ENCODE assay signal across 17 cellular contexts in genomic region chr5:177557041-177557647, GRCh38. TPM values are rescaled to one million over a fixed set of nuclear protein-coding genes. Genes with fewer than 3 reads are reported as not detected.
DNase-seq lines count a peak whose midpoint lies in the region; ATAC-seq, FAIRE-seq and TF ChIP-seq lines count a peak whose summit lies in the region.
"Had no signal": no experiment of that assay in that cellular context is flagged by ENCODE, and none has a peak within 500 bp of the region (broad histone marks: within the 10 kb centered on the region; RNA-seq: fewer than 3 reads in every experiment).

No MANE protein-coding gene starts in this region.

- no peak overlapping the region for H3K9ac ChIP-seq in HepG2 (ENCODE audit: insufficient read depth, low read depth, low read length)

- POLR2A ChIA-PET in HepG2 (lab: Yijun Ruan, JAX), result no interaction called here
- POLR2A ChIA-PET in RWPE1 (lab: Yijun Ruan, JAX; ENCODE audit: low non-redundant PET), result no interaction called here

- H3K79me2 ChIP-seq in HepG2 (ENCODE audit: insufficient read depth, low read length), result peaks cover 25% of the 10 kb centered on the region

- H3K27me3 ChIP-seq in HepG2 (ENCODE audit: control insufficient read depth in 1 of 2, insufficient read depth in 2 of 2, low read length in 2 of 2), result no peaks in the 10 kb centered on the region
- no peaks in the 10 kb centered on the region for H3K27me3 ChIP-seq in right lobe of liver
- no peaks in the 10 kb centered on the region for H3K27me3 ChIP-seq in adrenal gland
- H3K27me3 ChIP-seq: dorsolateral prefrontal cortex had no signal

- H4K20me1 ChIP-seq in HepG2 (ENCODE audit: insufficient read depth, low read length), result peaks cover 7% of the 10 kb centered on the region; the same call in 1 of the 2 replicates

- H3K9me3 ChIP-seq in HepG2 (ENCODE audit: low read length), result peaks cover 9% of the 10 kb centered on the region
- no peaks in the 10 kb centered on the region for H3K9me3 ChIP-seq in right lobe of liver
- H3K9me3 ChIP-seq in adrenal gland (replicated peaks in 1 of 3), result no peaks in the 10 kb centered on the region

- ATAC-seq in HepG2 (peak; percentile 17), right lobe of liver (no peak), GM18909 (IDR thresholded peaks at IDR 0.05; ENCODE audit: poor library complexity, unreplicated experiment) (no peak)

- H3K4me1 ChIP-seq in HepG2 (ENCODE audit: insufficient read depth, low read length), result peaks cover 52% of the 10 kb centered on the region
- peaks cover 0 to 20% (median 4%) of the 10 kb centered on the region in 4 donors for H3K4me1 ChIP-seq in right lobe of liver
- H3K4me1 ChIP-seq in adrenal gland (replicated peaks in 1 of 2), result peaks cover 15 to 19% of the 10 kb centered on the region in 2 donors

- BruUV-seq in HepG2 (replicated peaks; lab: Mats Ljungman, UMichigan), result no TSS peak

- H3K4me3 ChIP-seq in HepG2 (replicated peaks in 1 of 3; ENCODE audit: insufficient read depth in 1 of 3, low read depth in 2 of 3, low read length in 3 of 3), result peak overlapping the region in 1 of 3 experiments; percentile 31; a peak in 2 of 6 replicates
- H3K4me3 ChIP-seq in right lobe of liver, result no peak overlapping the region
- no peak overlapping the region for H3K4me3 ChIP-seq in adrenal gland
- H3K4me3 ChIP-seq: dorsolateral prefrontal cortex had no signal

- CTCF ChIA-PET in HepG2 (lab: Yijun Ruan, JAX; ENCODE audit: low intra/inter-chr PET ratio, low total read pairs), result no interaction called here
- CTCF ChIA-PET in RWPE1 (lab: Yijun Ruan, JAX), result interaction anchor here (0.6 kb wide), 1 partner anchor 36 kb away, joined by 4 read pairs; no protein-coding TSS in a partner anchor

- in situ Hi-C loops in HepG2 (cut with HindIII; ENCODE audit: extremely low pct_ligation_motif_present, low pct_unique_long_range_greater_than_20kb), result no loop called here

- FAIRE-seq in HepG2 (lab: Jason Lieb, UNC), result peak; percentile 69

- H3K27ac ChIP-seq in HepG2 (ENCODE audit: extremely low read length, insufficient read depth, low read length), result peak overlapping the region; percentile 25
- no peak overlapping the region for H3K27ac ChIP-seq in right lobe of liver
- peak overlapping the region; percentile 56 for H3K27ac ChIP-seq in RWPE1
- peak overlapping the region; percentile 43 for H3K27ac ChIP-seq in epithelial cell of prostate
- no peak overlapping the region for H3K27ac ChIP-seq in adrenal gland
- H3K27ac ChIP-seq: dorsolateral prefrontal cortex, HL-60 had no signal

- peak overlapping the region; percentile 43 for H2AFZ ChIP-seq in HepG2 (ENCODE audit: low read length)

- no peak for TF ChIP-seq CTCF in HepG2 (CRISPR knock-in tag; IDR thresholded peaks at IDR 0.05)
- TF ChIP-seq CTCF in right lobe of liver (IDR thresholded peaks at IDR 0.05), result no peak
- TF ChIP-seq CTCF in RWPE1 (conservative IDR thresholded peaks at IDR 0.05; ENCODE audit: low read depth), result no peak
- TF ChIP-seq CTCF in adrenal gland (IDR thresholded peaks at IDR 0.05), result no peak

- peaks cover 3 to 5% of the 10 kb centered on the region in 2 experiments; a peak in 3 of 5 replicates for H3K36me3 ChIP-seq in HepG2 (replicated peaks in 1 of 2; ENCODE audit: control insufficient read depth in 1 of 2, insufficient read depth in 2 of 2, low read length in 2 of 2)
- no peaks in the 10 kb centered on the region for H3K36me3 ChIP-seq in right lobe of liver
- no peaks in the 10 kb centered on the region for H3K36me3 ChIP-seq in adrenal gland (replicated peaks in 1 of 2)

- TF ChIP-seq EP300 in HepG2 (IDR thresholded peaks at IDR 0.05; ENCODE audit: low read depth in 2 of 2, low read length in 2 of 2) (no peak), HepG2 (CRISPR knock-in tag; IDR thresholded peaks at IDR 0.05; ENCODE audit: borderline replicate concordance) (no peak)

- TF ChIP-seq POLR2A in HepG2 (IDR thresholded peaks at IDR 0.05; ENCODE audit: insufficient read depth in 1 of 2, low read depth in 2 of 2, low read length in 2 of 2), result no peak
- TF ChIP-seq POLR2A in right lobe of liver (IDR thresholded peaks at IDR 0.05), result no peak
- no peak for TF ChIP-seq POLR2A in adrenal gland (IDR thresholded peaks at IDR 0.05)

- WGBS in HepG2 (ENCODE audit: low lambda C conversion rate), result 8% methylated on average over 4 of the region's 4 CpGs
- 52% methylated on average over 3 of the region's 4 CpGs for WGBS in right lobe of liver (ENCODE audit: insufficient coverage, low coverage, low lambda C conversion rate, missing lambda C conversion rate)
- WGBS in adrenal gland, 4 donors, result 62 to 64% (median 62%) methylated on average over 4 of the region's 4 CpGs

- H3K4me2 ChIP-seq in HepG2 (ENCODE audit: low read depth, low read length), result peak overlapping the region; percentile 68

- no peak for TF ChIP-seq RAD21 in HepG2 (CRISPR knock-in tag; IDR thresholded peaks at IDR 0.05)

- intact Hi-C loops in HepG2 (cut with micrococcal nuclease; ENCODE audit: unreplicated experiment) (loop anchor here (2.0 kb wide), 1 partner anchor 32 kb away; no protein-coding TSS in a partner anchor), right lobe of liver (cut with DNase I) (no loop called here), adrenal gland (cut with DNase I) (no loop called here)

- DNase-seq in HepG2 (ENCODE audit: low spot score), result peak; percentile 45
- DNase-seq in right lobe of liver, result no peak
- DNase-seq in RWPE1 (ENCODE audit: low spot score), result no peak
- DNase-seq in epithelial cell of prostate (ENCODE audit: low read depth, low spot score), result no peak
- DNase-seq in foreskin melanocyte, result no peak
- DNase-seq in adrenal gland, result no peak
- no peak for DNase-seq in NCI-H2029 treated with DMSO at 0.1 percent for 48 hours (lab: John Stamatoyannopoulos, UW)
- DNase-seq: AML-193; amygdala; dorsolateral prefrontal cortex; NCI-H1417 treated with DMSO at 0.1 percent for 48 hours; nucleus accumbens; stimulated activated CD4-positive, alpha-beta T cell treated with anti-CD3 and anti-CD28 coated beads, Interleukin-1b, Interleukin-23, amount 100 ng/mL, for 48 hours; stimulated activated naive CD4-positive, alpha-beta T cell treated with Interleukin-2 at 50 U/mL for 16 hours; SW 1271 had no signal

RNA-seq across cellular contexts. Expression of gene FAM193B, which starts 2.8 kb away (rescaled TPM):
- total RNA-seq in HepG2 (2016; rRNA removed; fragmentation: Illumina TruSeq; extraction: Trizol), result 6.4 and 21.2 TPM in 2 replicates
- 25.5 and 27.8 TPM in 2 replicates for total RNA-seq in HepG2 (2016; cell fraction: cytosol; rRNA removed; fragmentation: Illumina TruSeq; extraction: Trizol; ENCODE audit: low read depth)
- total RNA-seq in HepG2 (2016; cell fraction: insoluble cytoplasmic fraction; rRNA removed; fragmentation: Illumina TruSeq; extraction: Trizol), result 7.4 and 21.9 TPM in 2 replicates
- total RNA-seq in HepG2 (2016; cell fraction: membrane; rRNA removed; fragmentation: Illumina TruSeq; extraction: Trizol), result 15.5 and 19.0 TPM in 2 replicates
- total RNA-seq in HepG2 (2016; cell fraction: nucleus; rRNA removed; fragmentation: Illumina TruSeq; extraction: Trizol), result 20.2 and 30.4 TPM in 2 replicates
- polyA plus RNA-seq in HepG2 (2011; rRNA removed), result 40.9 and 42.5 TPM in 2 replicates
- polyA plus RNA-seq in HepG2 (2011; cell fraction: cytosol; rRNA removed), result 9.5 and 15.2 TPM in 2 replicates
- 123 and 139 TPM in 2 replicates for polyA plus RNA-seq in HepG2 (2011; cell fraction: nucleus; rRNA removed)
- 23.0 and 27.4 TPM in 2 replicates for polyA plus RNA-seq in HepG2 (2012)
- polyA plus RNA-seq in HepG2 (2016; cell fraction: cytosol; fragmentation: Illumina TruSeq; extraction: Trizol; ENCODE audit: low read depth), result 5.1 and 5.6 TPM in 2 replicates
- polyA plus RNA-seq in HepG2 (2016; cell fraction: insoluble cytoplasmic fraction; fragmentation: Illumina TruSeq; extraction: Trizol; ENCODE audit: low read depth), result 11.6 and 13.7 TPM in 2 replicates
- polyA plus RNA-seq in HepG2 (2016; cell fraction: membrane; fragmentation: Illumina TruSeq; extraction: Trizol; ENCODE audit: low read depth), result 9.2 and 10.8 TPM in 2 replicates
- polyA plus RNA-seq in HepG2 (2016; cell fraction: nucleus; fragmentation: Illumina TruSeq; extraction: Trizol; ENCODE audit: insufficient read depth, low read depth), result 87.5 and 114 TPM in 2 replicates
- polyA minus RNA-seq in HepG2 (2011; rRNA and poly(A)+ RNA removed; ENCODE audit: low replicate concordance), result 19.8 and 23.5 TPM in 2 replicates
- polyA minus RNA-seq in HepG2 (2011; cell fraction: cytosol; rRNA and poly(A)+ RNA removed), result 8.1 and 15.7 TPM in 2 replicates
- 24.2 and 37.9 TPM in 2 replicates for polyA minus RNA-seq in HepG2 (2011; cell fraction: nucleus; rRNA and poly(A)+ RNA removed)
- total RNA-seq in right lobe of liver, result 10 to 100 TPM; 22.1 to 55.4 (median 39.2) TPM
- 100 to 1,000 TPM in 1 of 8 donors, 10 to 100 TPM in 7; 22.0 to 104 (median 44.0) TPM for total RNA-seq in adrenal gland
- 100 to 1,000 TPM in 2 of 3 donors, 10 to 100 TPM in 1; 18.4 to 851 (median 249) TPM for polyA plus RNA-seq in adrenal gland

RNA-seq across cellular contexts. Expression of gene TMED9, which starts 34.9 kb away (rescaled TPM):
- total RNA-seq in HepG2 (2016; rRNA removed; fragmentation: Illumina TruSeq; extraction: Trizol) (92.1 and 161 TPM in 2 replicates), right lobe of liver (100 to 1,000 TPM in 5 of 6 experiments, 10 to 100 TPM in 1; 81.8 to 149 (median 133) TPM), adrenal gland (100 to 1,000 TPM in 7 of 8 donors, 10 to 100 TPM in 1; 67.6 to 265 (median 144) TPM)
- 17.9 and 19.9 TPM in 2 replicates for total RNA-seq in HepG2 (2016; cell fraction: cytosol; rRNA removed; fragmentation: Illumina TruSeq; extraction: Trizol; ENCODE audit: low read depth)
- total RNA-seq in HepG2 (2016; cell fraction: insoluble cytoplasmic fraction; rRNA removed; fragmentation: Illumina TruSeq; extraction: Trizol), result 95.3 and 167 TPM in 2 replicates
- 31.2 and 33.3 TPM in 2 replicates for total RNA-seq in HepG2 (2016; cell fraction: membrane; rRNA removed; fragmentation: Illumina TruSeq; extraction: Trizol)
- 146 and 166 TPM in 2 replicates for total RNA-seq in HepG2 (2016; cell fraction: nucleus; rRNA removed; fragmentation: Illumina TruSeq; extraction: Trizol)
- polyA plus RNA-seq in HepG2 (2011; rRNA removed) (336 and 350 TPM in 2 replicates), adrenal gland (100 to 1,000 TPM; 105 to 125 (median 113) TPM)
- polyA plus RNA-seq in HepG2 (2011; cell fraction: cytosol; rRNA removed), result 325 and 399 TPM in 2 replicates
- polyA plus RNA-seq in HepG2 (2011; cell fraction: nucleus; rRNA removed), result 117 and 142 TPM in 2 replicates
- polyA plus RNA-seq in HepG2 (2012), result 178 and 218 TPM in 2 replicates
- 22.9 and 25.6 TPM in 2 replicates for polyA plus RNA-seq in HepG2 (2016; cell fraction: cytosol; fragmentation: Illumina TruSeq; extraction: Trizol; ENCODE audit: low read depth)
- 127 and 128 TPM in 2 replicates for polyA plus RNA-seq in HepG2 (2016; cell fraction: insoluble cytoplasmic fraction; fragmentation: Illumina TruSeq; extraction: Trizol; ENCODE audit: low read depth)
- 35.4 and 42.5 TPM in 2 replicates for polyA plus RNA-seq in HepG2 (2016; cell fraction: membrane; fragmentation: Illumina TruSeq; extraction: Trizol; ENCODE audit: low read depth)
- polyA plus RNA-seq in HepG2 (2016; cell fraction: nucleus; fragmentation: Illumina TruSeq; extraction: Trizol; ENCODE audit: insufficient read depth, low read depth), result 348 and 359 TPM in 2 replicates
- 179 and 310 TPM in 2 replicates for polyA minus RNA-seq in HepG2 (2011; rRNA and poly(A)+ RNA removed; ENCODE audit: low replicate concordance)
- polyA minus RNA-seq in HepG2 (2011; cell fraction: cytosol; rRNA and poly(A)+ RNA removed), result 92.6 and 98.1 TPM in 2 replicates
- polyA minus RNA-seq in HepG2 (2011; cell fraction: nucleus; rRNA and poly(A)+ RNA removed), result 66.8 and 67.1 TPM in 2 replicates

RNA-seq across cellular contexts. Expression of gene DDX41, which starts 40.4 kb away (rescaled TPM):
- 62.8 and 83.0 TPM in 2 replicates for total RNA-seq in HepG2 (2016; rRNA removed; fragmentation: Illumina TruSeq; extraction: Trizol)
- total RNA-seq in HepG2 (2016; cell fraction: cytosol; rRNA removed; fragmentation: Illumina TruSeq; extraction: Trizol; ENCODE audit: low read depth), result 9.4 and 10.4 TPM in 2 replicates
- 68.8 and 106 TPM in 2 replicates for total RNA-seq in HepG2 (2016; cell fraction: insoluble cytoplasmic fraction; rRNA removed; fragmentation: Illumina TruSeq; extraction: Trizol)
- total RNA-seq in HepG2 (2016; cell fraction: membrane; rRNA removed; fragmentation: Illumina TruSeq; extraction: Trizol), result 20.1 and 24.5 TPM in 2 replicates
- 56.7 and 63.3 TPM in 2 replicates for total RNA-seq in HepG2 (2016; cell fraction: nucleus; rRNA removed; fragmentation: Illumina TruSeq; extraction: Trizol)
- 99.5 and 105 TPM in 2 replicates for polyA plus RNA-seq in HepG2 (2011; rRNA removed)
- polyA plus RNA-seq in HepG2 (2011; cell fraction: cytosol; rRNA removed), result 84.0 and 131 TPM in 2 replicates
- polyA plus RNA-seq in HepG2 (2011; cell fraction: nucleus; rRNA removed), result 340 and 476 TPM in 2 replicates
- 39.9 and 70.4 TPM in 2 replicates for polyA plus RNA-seq in HepG2 (2012)
- polyA plus RNA-seq in HepG2 (2016; cell fraction: cytosol; fragmentation: Illumina TruSeq; extraction: Trizol; ENCODE audit: low read depth), result 12.3 and 13.1 TPM in 2 replicates
- polyA plus RNA-seq in HepG2 (2016; cell fraction: insoluble cytoplasmic fraction; fragmentation: Illumina TruSeq; extraction: Trizol; ENCODE audit: low read depth), result 84.7 and 86.0 TPM in 2 replicates
- polyA plus RNA-seq in HepG2 (2016; cell fraction: membrane; fragmentation: Illumina TruSeq; extraction: Trizol; ENCODE audit: low read depth), result 20.4 and 21.8 TPM in 2 replicates
- 142 and 157 TPM in 2 replicates for polyA plus RNA-seq in HepG2 (2016; cell fraction: nucleus; fragmentation: Illumina TruSeq; extraction: Trizol; ENCODE audit: insufficient read depth, low read depth)
- polyA minus RNA-seq in HepG2 (2011; rRNA and poly(A)+ RNA removed; ENCODE audit: low replicate concordance), result 101 and 102 TPM in 2 replicates
- polyA minus RNA-seq in HepG2 (2011; cell fraction: cytosol; rRNA and poly(A)+ RNA removed), result 45.9 and 55.5 TPM in 2 replicates
- polyA minus RNA-seq in HepG2 (2011; cell fraction: nucleus; rRNA and poly(A)+ RNA removed), result 103 and 117 TPM in 2 replicates
- total RNA-seq in right lobe of liver, result 10 to 100 TPM; 35.1 to 64.8 (median 47.9) TPM
- total RNA-seq in adrenal gland, result 100 to 1,000 TPM in 5 of 8 donors, 10 to 100 TPM in 3; 71.4 to 180 (median 109) TPM
- 100 to 1,000 TPM in 2 of 3 donors, 10 to 100 TPM in 1; 47.0 to 145 (median 124) TPM for polyA plus RNA-seq in adrenal gland

RNA-seq across cellular contexts. Expression of gene B4GALT7, which starts 42.8 kb away (rescaled TPM):
- 12.7 and 20.5 TPM in 2 replicates for total RNA-seq in HepG2 (2016; rRNA removed; fragmentation: Illumina TruSeq; extraction: Trizol)
- total RNA-seq in HepG2 (2016; cell fraction: cytosol; rRNA removed; fragmentation: Illumina TruSeq; extraction: Trizol; ENCODE audit: low read depth), result 30.8 and 33.3 TPM in 2 replicates
- total RNA-seq in HepG2 (2016; cell fraction: insoluble cytoplasmic fraction; rRNA removed; fragmentation: Illumina TruSeq; extraction: Trizol), result 10.2 and 20.6 TPM in 2 replicates
- total RNA-seq in HepG2 (2016; cell fraction: membrane; rRNA removed; fragmentation: Illumina TruSeq; extraction: Trizol), result 41.1 and 48.6 TPM in 2 replicates
- total RNA-seq in HepG2 (2016; cell fraction: nucleus; rRNA removed; fragmentation: Illumina TruSeq; extraction: Trizol), result 14.0 and 14.7 TPM in 2 replicates
- 16.4 and 22.3 TPM in 2 replicates for polyA plus RNA-seq in HepG2 (2011; rRNA removed)
- polyA plus RNA-seq in HepG2 (2011; cell fraction: cytosol; rRNA removed), result 17.5 and 28.4 TPM in 2 replicates
- polyA plus RNA-seq in HepG2 (2011; cell fraction: nucleus; rRNA removed), result 28.2 and 30.7 TPM in 2 replicates
- polyA plus RNA-seq in HepG2 (2012), result 10.0 and 12.5 TPM in 2 replicates
- polyA plus RNA-seq in HepG2 (2016; cell fraction: cytosol; fragmentation: Illumina TruSeq; extraction: Trizol; ENCODE audit: low read depth), result 38.6 and 42.4 TPM in 2 replicates
- polyA plus RNA-seq in HepG2 (2016; cell fraction: insoluble cytoplasmic fraction; fragmentation: Illumina TruSeq; extraction: Trizol; ENCODE audit: low read depth), result 10.2 and 11.7 TPM in 2 replicates
- polyA plus RNA-seq in HepG2 (2016; cell fraction: membrane; fragmentation: Illumina TruSeq; extraction: Trizol; ENCODE audit: low read depth), result 38.8 and 38.9 TPM in 2 replicates
- polyA plus RNA-seq in HepG2 (2016; cell fraction: nucleus; fragmentation: Illumina TruSeq; extraction: Trizol; ENCODE audit: insufficient read depth, low read depth), result 24.9 and 27.8 TPM in 2 replicates
- polyA minus RNA-seq in HepG2 (2011; rRNA and poly(A)+ RNA removed; ENCODE audit: low replicate concordance), result 21.7 and 33.1 TPM in 2 replicates
- polyA minus RNA-seq in HepG2 (2011; cell fraction: cytosol; rRNA and poly(A)+ RNA removed), result 8.7 and 10.7 TPM in 2 replicates
- 15.4 and 16.4 TPM in 2 replicates for polyA minus RNA-seq in HepG2 (2011; cell fraction: nucleus; rRNA and poly(A)+ RNA removed)
- 10 to 100 TPM in 5 of 6 experiments, 1 to 10 TPM in 1; 9.3 to 28.7 (median 14.1) TPM for total RNA-seq in right lobe of liver
- 10 to 100 TPM; 30.0 to 77.6 (median 43.8) TPM for total RNA-seq in adrenal gland
- polyA plus RNA-seq in adrenal gland, result 100 to 1,000 TPM in 1 of 3 donors, 10 to 100 TPM in 2; 22.7 to 131 (median 55.1) TPM

RNA-seq across cellular contexts. Expression of gene DOK3, which starts 47.5 kb away (rescaled TPM):
- 0.48 and 1.4 TPM in 2 replicates for total RNA-seq in HepG2 (2016; rRNA removed; fragmentation: Illumina TruSeq; extraction: Trizol)
- 0.44 and 0.51 TPM in 2 replicates for total RNA-seq in HepG2 (2016; cell fraction: cytosol; rRNA removed; fragmentation: Illumina TruSeq; extraction: Trizol; ENCODE audit: low read depth)
- 0.40 and 1.6 TPM in 2 replicates for total RNA-seq in HepG2 (2016; cell fraction: insoluble cytoplasmic fraction; rRNA removed; fragmentation: Illumina TruSeq; extraction: Trizol)
- total RNA-seq in HepG2 (2016; cell fraction: membrane; rRNA removed; fragmentation: Illumina TruSeq; extraction: Trizol), result 0.43 and 0.52 TPM in 2 replicates
- total RNA-seq in HepG2 (2016; cell fraction: nucleus; rRNA removed; fragmentation: Illumina TruSeq; extraction: Trizol), result 3.1 and 3.4 TPM in 2 replicates
- 1.5 and 1.7 TPM in 2 replicates for polyA plus RNA-seq in HepG2 (2011; rRNA removed)
- polyA plus RNA-seq in HepG2 (2011; cell fraction: cytosol; rRNA removed), result 0.45 and 0.52 TPM in 2 replicates
- polyA plus RNA-seq in HepG2 (2011; cell fraction: nucleus; rRNA removed), result 11.5 and 16.7 TPM in 2 replicates
- polyA plus RNA-seq in HepG2 (2012), result 0.60 and 1.5 TPM in 2 replicates
- 0.17 and 0.23 TPM in 2 replicates for polyA plus RNA-seq in HepG2 (2016; cell fraction: cytosol; fragmentation: Illumina TruSeq; extraction: Trizol; ENCODE audit: low read depth)
- polyA plus RNA-seq in HepG2 (2016; cell fraction: insoluble cytoplasmic fraction; fragmentation: Illumina TruSeq; extraction: Trizol; ENCODE audit: low read depth), result 0.77 and 0.99 TPM in 2 replicates
- 0.26 and 0.50 TPM in 2 replicates for polyA plus RNA-seq in HepG2 (2016; cell fraction: membrane; fragmentation: Illumina TruSeq; extraction: Trizol; ENCODE audit: low read depth)
- polyA plus RNA-seq in HepG2 (2016; cell fraction: nucleus; fragmentation: Illumina TruSeq; extraction: Trizol; ENCODE audit: insufficient read depth, low read depth), result 7.2 and 8.3 TPM in 2 replicates
- polyA minus RNA-seq in HepG2 (2011; rRNA and poly(A)+ RNA removed; ENCODE audit: low replicate concordance), result 3.4 and 4.3 TPM in 2 replicates
- not detected in 2 replicates for polyA minus RNA-seq in HepG2 (2011; cell fraction: cytosol; rRNA and poly(A)+ RNA removed)
- polyA minus RNA-seq in HepG2 (2011; cell fraction: nucleus; rRNA and poly(A)+ RNA removed), result 4.4 and 4.8 TPM in 2 replicates
- total RNA-seq in right lobe of liver, result 1 to 10 TPM; 2.5 to 6.6 (median 3.9) TPM
- 10 to 100 TPM in 6 of 8 donors, 1 to 10 TPM in 2; 8.2 to 49.1 (median 13.5) TPM for total RNA-seq in adrenal gland
- 10 to 100 TPM in 2 of 3 donors, 1 to 10 TPM in 1; 2.3 to 38.5 (median 10.7) TPM for polyA plus RNA-seq in adrenal gland

Comparison
In these comparisons a context has a peak if more than half of its experiments do, and no peak if none do; other contexts are left out.
1. H3K27ac ChIP-seq: peak in HepG2 (single experiment), RWPE1 (single experiment) and epithelial cell of prostate (single experiment); none in right lobe of liver (0 of 3) and adrenal gland (0 of 5).